34 cellular contexts compared by ENCODE assay signal in genomic region chrX:64758047-64758446, GRCh38.
"Had no signal": no experiment of that assay in that cellular context is flagged by ENCODE, and none has a peak within 500 bp of the region (broad histone marks: within the 10 kb centered on the region; RNA-seq: fewer than 3 reads in every experiment).

No MANE protein-coding gene starts in this region.

- H3K4me3 ChIP-seq: adrenal gland, ascending aorta, body of pancreas, breast epithelium, cardiac muscle cell had no signal

- DNase-seq: activated effector memory CD4-positive, alpha-beta T cell treated with anti-CD3 and anti-CD28 coated beads, Interleukin-2, amount 50 U/mL, for 16 hours; activated effector memory CD4-positive, alpha-beta T cell treated with Interleukin-2 at 50 U/mL for 16 hours; activated gamma-delta T cell; activated gamma-delta T cell treated with Interleukin-2 at 50 U/mL for 16 hours; activated naive CD4-positive, alpha-beta T cell; activated naive CD4-positive, alpha-beta T cell treated with anti-CD3 and anti-CD28 coated beads for 36 hours; activated naive CD4-positive, alpha-beta T cell treated with anti-CD3 and anti-CD28 coated beads, Interleukin-2, amount 10 ng/mL, durations not matched to agents 7 days and 5 days; activated naive CD4-positive, alpha-beta T cell treated with anti-CD3 and anti-CD28 coated beads, Interleukin-2, amount 50 U/mL, for 16 hours; activated naive CD4-positive, alpha-beta T cell treated with Interleukin-2 at 50 U/mL for 16 hours; activated naive CD8-positive, alpha-beta T cell treated with anti-CD3 and anti-CD28 coated beads for 36 hours; activated naive CD8-positive, alpha-beta T cell treated with anti-CD3 and anti-CD28 coated beads, Interleukin-2, amount 10 ng/mL, durations not matched to agents 7 days and 5 days; activated naive CD8-positive, alpha-beta T cell treated with anti-CD3 and anti-CD28 coated beads, Interleukin-2, amount 50 U/mL, for 24 hours; activated T-cell treated with anti-CD3 and anti-CD28 coated beads for 4 hours; activated T-cell treated with anti-CD3 and anti-CD28 coated beads, Interleukin-2, amount 50 U/mL, for 1 hour; activated T-cell treated with anti-CD3 and anti-CD28 coated beads, Interleukin-2, amount 50 U/mL, for 24 hours; activated T-cell treated with anti-CD3 and anti-CD28 coated beads, Interleukin-2, amount 50 U/mL, for 4 hours; activated T-cell treated with anti-CD3 and anti-CD28 coated beads, Interleukin-2, amount 50 U/mL, for 48 hours; activated T-cell treated with anti-CD3 and anti-CD28 coated beads, Interleukin-2, amount 50 U/mL, for 72 hours; adrenal gland; amniotic stem cell; amygdala; anterior cingulate cortex; aorta; body of pancreas; brain microvascular endothelial cell; caudate nucleus; central memory CD4-positive, alpha-beta T cell; cerebellar nuclear complex had no signal

- H3K36me3 ChIP-seq: adrenal gland, ascending aorta, brain microvascular endothelial cell, breast epithelium, cardiac muscle cell had no signal

- H3K27me3 ChIP-seq: adrenal gland, ascending aorta, body of pancreas, brain microvascular endothelial cell, cardiac muscle cell had no signal

- H3K9me3 ChIP-seq: adrenal gland, ascending aorta, body of pancreas, breast epithelium had no signal

- H3K27ac ChIP-seq: adrenal gland, ascending aorta, body of pancreas, brain microvascular endothelial cell, breast epithelium, cardiac muscle cell had no signal

- H3K4me1 ChIP-seq: adrenal gland, ascending aorta, body of pancreas, breast epithelium had no signal

- ATAC-seq: activated naive CD4-positive, alpha-beta T cell treated with anti-CD3 and anti-CD28 coated beads, Interleukin-2, amount 50 U/mL, for 72 hours; activated naive CD8-positive, alpha-beta T cell treated with anti-CD3 and anti-CD28 coated beads, Interleukin-2, amount 50 U/mL, for 24 hours; activated T-cell treated with anti-CD3 and anti-CD28 coated beads, Interleukin-2, amount 50 U/mL, for 4 hours; activated T-cell treated with anti-CD3 and anti-CD28 coated beads, Interleukin-2, amount 50 U/mL, for 72 hours; activated T-helper 17 cell treated with anti-CD3 and anti-CD28 coated beads, Interleukin-2, amount 50 U/mL, for 72 hours; body of pancreas had no signal

- FAIRE-seq: bronchial epithelial cell had no signal
